ENCODE assay signal across 1 cellular context in genomic region chr9:111613436-111614040, GRCh38.
A peak's percentile ranks its signal among the peaks of the same experiment; 100 is the strongest.
TF ChIP-seq lines count a peak whose summit lies in the region.

No MANE protein-coding gene starts in this region.

TF ChIP-seq in HepG2, 621 proteins besides CTCF, POLR2A, EP300 and RAD21:
- peak; percentile 48; the same call in 1 of the 2 replicates for TF ChIP-seq HNF4A (CRISPR knock-in tag; IDR thresholded peaks at IDR 0.05)
- 0 out of 2 replicates have a peak, but pooled peaks have one; percentile 36 for TF ChIP-seq HNF4G (IDR thresholded peaks at IDR 0.05; ENCODE audit: borderline replicate concordance, low read depth, low read length)
- no peak for TF ChIP-seq HNF4G (CRISPR knock-in tag; IDR thresholded peaks at IDR 0.05; ENCODE audit: borderline replicate concordance, low read depth)
- TF ChIP-seq ARNT (IDR thresholded peaks at IDR 0.05): no peak
